ENCODE assay signal across 9 cellular contexts in genomic region chr16:31010539-31010938, GRCh38. TPM values are rescaled to one million over a fixed set of nuclear protein-coding genes. Genes with fewer than 3 reads are reported as not detected.
A peak's percentile ranks its signal among the peaks of the same experiment; 100 is the strongest.
DNase-seq lines count a peak whose midpoint lies in the region; ATAC-seq, FAIRE-seq and TF ChIP-seq lines count a peak whose summit lies in the region.
"Had no signal": no experiment of that assay in that cellular context is flagged by ENCODE, and none has a peak within 500 bp of the region (broad histone marks: within the 10 kb centered on the region; RNA-seq: fewer than 3 reads in every experiment).

Gene STX1B (minus strand): TSS chr16:31010638. CDS start chr16:31010396, 242 bp downstream.

- BruUV-seq in HepG2 (replicated peaks; lab: Mats Ljungman, UMichigan): no TSS peak

- TF ChIP-seq POLR2A in gastrocnemius medialis (IDR thresholded peaks at IDR 0.05) (no peak), HepG2 (IDR thresholded peaks at IDR 0.05; ENCODE audit: insufficient read depth in 1 of 2, low read depth in 2 of 2, low read length in 2 of 2) (no peak)

- in situ Hi-C loops in gastrocnemius medialis (cut with MboI; ENCODE audit: low sequenced_read_pairs in 4 of 4) (loop anchor here in 2 of 4 donors (25.0 kb wide), 2 partner anchors 152 to 852 kb away; partner anchors contain the start of genes PRSS36 (in 1 of the 2) and ZNF267 (in 1 of the 2)), HepG2 (cut with HindIII; ENCODE audit: extremely low pct_ligation_motif_present, low pct_unique_long_range_greater_than_20kb) (no loop called here)

- ATAC-seq in WTC11 (peak; percentile 81), GM21723 (IDR thresholded peaks at IDR 0.05; ENCODE audit: unreplicated experiment) (no peak), gastrocnemius medialis (no peak), HepG2 (no peak)
- ATAC-seq: heart left ventricle had no signal

- intact Hi-C loops in gastrocnemius medialis (cut with DNase I; ENCODE audit: low total_unique reads): no loop called here
- intact Hi-C loops in HepG2 (cut with micrococcal nuclease; ENCODE audit: unreplicated experiment): no loop called here

- H3K36me3 ChIP-seq in gastrocnemius medialis: no peaks in the 10 kb centered on the region
- no peaks in the 10 kb centered on the region for H3K36me3 ChIP-seq in HepG2 (replicated peaks in 1 of 2; ENCODE audit: control insufficient read depth in 1 of 2, insufficient read depth in 2 of 2, low read length in 2 of 2)
- H3K36me3 ChIP-seq: heart left ventricle had no signal

- H3K4me3 ChIP-seq in gastrocnemius medialis (no peak within 1 kb of the TSS), HepG2 (replicated peaks in 1 of 3; ENCODE audit: insufficient read depth in 1 of 3, low read depth in 2 of 3, low read length in 3 of 3) (no peak within 1 kb of the TSS)

- no peak within 1 kb of the TSS for H3K4me2 ChIP-seq in HepG2 (ENCODE audit: low read depth, low read length)

- H3K4me1 ChIP-seq in gastrocnemius medialis (no peaks in the 10 kb centered on the region), HepG2 (ENCODE audit: insufficient read depth, low read length) (peaks cover 35% of the 10 kb centered on the region)

- H3K27ac Mint-ChIP-seq in WTC11: no peak within 1 kb of the TSS; the same call in 1 of the 2 replicates

- no peaks in the 10 kb centered on the region for H4K20me1 ChIP-seq in HepG2 (ENCODE audit: insufficient read depth, low read length)

- H2AFZ ChIP-seq in HepG2 (ENCODE audit: low read length): no peak within 1 kb of the TSS

- H3K9me3 Mint-ChIP-seq in WTC11: no peaks in the 10 kb centered on the region

- 14% methylated on average over 33 of the region's 36 CpGs for WGBS in HepG2 (ENCODE audit: low lambda C conversion rate)

- TF ChIP-seq EP300 in HepG2 (IDR thresholded peaks at IDR 0.05; ENCODE audit: low read depth in 2 of 2, low read length in 2 of 2) (no peak), HepG2 (CRISPR knock-in tag; IDR thresholded peaks at IDR 0.05; ENCODE audit: borderline replicate concordance) (no peak)

- peaks cover 24% of the 10 kb centered on the region for H3K4me1 Mint-ChIP-seq in WTC11

- H3K27me3 Mint-ChIP-seq in WTC11 (ENCODE audit: low read depth): peaks cover 34% of the 10 kb centered on the region

- H3K79me2 ChIP-seq in HepG2 (ENCODE audit: insufficient read depth, low read length): no peaks in the 10 kb centered on the region

- no peak within 1 kb of the TSS for H3K9ac ChIP-seq in HepG2 (ENCODE audit: insufficient read depth, low read depth, low read length)

- no peak for TF ChIP-seq CTCF in WTC11 (IDR thresholded peaks at IDR 0.05)
- TF ChIP-seq CTCF in gastrocnemius medialis (IDR thresholded peaks at IDR 0.05 in 4 of 5, conservative IDR thresholded peaks at IDR 0.05 in 1 of 5): no peak
- TF ChIP-seq CTCF in HepG2 (CRISPR knock-in tag; IDR thresholded peaks at IDR 0.05): no peak

- DNase-seq in GM03348 (ENCODE audit: low spot score) (peak; percentile 86), WTC11 (ENCODE audit: low spot score) (peak; percentile 90), occipital lobe (lab: John Stamatoyannopoulos, UW) (peak; percentile 70), gastrocnemius medialis (no peak), COLO668 (lab: John Stamatoyannopoulos, UW; ENCODE audit: unreplicated experiment) (no peak), HepG2 (ENCODE audit: low spot score) (no peak)
- peak; percentile 18 for DNase-seq in central memory CD4-positive, alpha-beta T cell

- no peak for TF ChIP-seq RAD21 in HepG2 (CRISPR knock-in tag; IDR thresholded peaks at IDR 0.05)

- CTCF ChIA-PET in WTC11 (lab: Charles Lee): interaction anchor here (0.6 to 2.6 kb wide), 3 partner anchors 26 to 57 kb away, joined by 3 to 12 read pairs (median 3); partner anchors contain the start of gene HSD3B7
- CTCF ChIA-PET in HepG2 (lab: Yijun Ruan, JAX; ENCODE audit: low intra/inter-chr PET ratio, low total read pairs): interaction anchor here (1.1 kb wide), 1 partner anchor 26 kb away, joined by 3 read pairs; the partner anchor contains the start of gene HSD3B7

- no peaks in the 10 kb centered on the region for H3K36me3 Mint-ChIP-seq in WTC11

- POLR2A ChIA-PET in WTC11 (lab: Charles Lee) (no interaction called here), HepG2 (lab: Yijun Ruan, JAX) (no interaction called here)

- H3K27me3 ChIP-seq in gastrocnemius medialis (peaks cover 40 to 55% (median 50%) of the 10 kb centered on the region in 3 donors), HepG2 (ENCODE audit: control insufficient read depth in 1 of 2, insufficient read depth in 2 of 2, low read length in 2 of 2) (peaks cover 6 to 37% of the 10 kb centered on the region in 2 experiments)

- H3K9me3 ChIP-seq in gastrocnemius medialis: no peaks in the 10 kb centered on the region
- no peaks in the 10 kb centered on the region for H3K9me3 ChIP-seq in HepG2 (ENCODE audit: low read length)
- H3K9me3 ChIP-seq: heart left ventricle had no signal

- H3K27ac ChIP-seq in gastrocnemius medialis: no peak within 1 kb of the TSS
- H3K27ac ChIP-seq in HepG2 (ENCODE audit: extremely low read length, insufficient read depth, low read length): no peak within 1 kb of the TSS
- H3K27ac ChIP-seq: heart left ventricle had no signal

- FAIRE-seq in HepG2 (lab: Jason Lieb, UNC): no peak

- H3K4me3 Mint-ChIP-seq in WTC11: peak within 1 kb of the TSS; percentile 71

TF ChIP-seq in WTC11, 78 proteins besides CTCF, POLR2A, EP300 and RAD21:
- TF ChIP-seq FOXK1 (CRISPR knock-in tag; IDR thresholded peaks at IDR 0.05) (no peak), CREM (CRISPR knock-in tag; IDR thresholded peaks at IDR 0.05) (no peak), MLX (CRISPR knock-in tag; IDR thresholded peaks at IDR 0.05) (no peak), ZNF396 (CRISPR knock-in tag; IDR thresholded peaks at IDR 0.05; ENCODE audit: borderline replicate concordance) (no peak), ZNF121 (CRISPR knock-in tag; IDR thresholded peaks at IDR 0.05) (no peak)

TF ChIP-seq in HepG2, 621 proteins besides CTCF, POLR2A, EP300 and RAD21:
- no peak for TF ChIP-seq HES4 (CRISPR knock-in tag; IDR thresholded peaks at IDR 0.05; ENCODE audit: borderline replicate concordance)
- no peak for TF ChIP-seq ZNF317 (CRISPR knock-in tag; IDR thresholded peaks at IDR 0.05)
- no peak for TF ChIP-seq NFIB (CRISPR knock-in tag; IDR thresholded peaks at IDR 0.05; ENCODE audit: borderline replicate concordance)
- no peak for TF ChIP-seq ZNF576 (CRISPR knock-in tag; IDR thresholded peaks at IDR 0.05)

RNA-seq across cellular contexts. Expression of gene STX1B, which starts in this region (rescaled TPM):
- total RNA-seq in WTC11 (2021) (15.9 to 20.5 TPM (median 19.9 TPM) in 3 replicates), occipital lobe (12.0 TPM), gastrocnemius medialis (under 1 TPM in 2 of 4 donors, not detected in 2; 0.13 to 0.36 TPM), HepG2 (2016; rRNA removed; fragmentation: Illumina TruSeq; extraction: Trizol) (1.7 and 3.0 TPM in 2 replicates)
- 3.7 and 5.0 TPM in 2 replicates for total RNA-seq in HepG2 (2016; cell fraction: cytosol; rRNA removed; fragmentation: Illumina TruSeq; extraction: Trizol; ENCODE audit: low read depth)
- total RNA-seq in HepG2 (2016; cell fraction: insoluble cytoplasmic fraction; rRNA removed; fragmentation: Illumina TruSeq; extraction: Trizol): 1.00 and 4.0 TPM in 2 replicates
- total RNA-seq in HepG2 (2016; cell fraction: membrane; rRNA removed; fragmentation: Illumina TruSeq; extraction: Trizol): 3.5 TPM in 2 replicates
- 3.8 and 7.5 TPM in 2 replicates for total RNA-seq in HepG2 (2016; cell fraction: nucleus; rRNA removed; fragmentation: Illumina TruSeq; extraction: Trizol)
- 1.3 and 2.1 TPM in 2 replicates for polyA plus RNA-seq in HepG2 (2011; rRNA removed)
- polyA plus RNA-seq in HepG2 (2011; cell fraction: cytosol; rRNA removed): 0.55 and 0.67 TPM in 2 replicates
- polyA plus RNA-seq in HepG2 (2011; cell fraction: nucleus; rRNA removed): 9.0 and 9.4 TPM in 2 replicates
- polyA plus RNA-seq in HepG2 (2012): 1.1 and 1.5 TPM in 2 replicates
- polyA plus RNA-seq in HepG2 (2016; cell fraction: cytosol; fragmentation: Illumina TruSeq; extraction: Trizol; ENCODE audit: low read depth): 2.1 and 2.2 TPM in 2 replicates
- polyA plus RNA-seq in HepG2 (2016; cell fraction: insoluble cytoplasmic fraction; fragmentation: Illumina TruSeq; extraction: Trizol; ENCODE audit: low read depth): 0.69 and 0.76 TPM in 2 replicates
- 1.4 and 1.9 TPM in 2 replicates for polyA plus RNA-seq in HepG2 (2016; cell fraction: membrane; fragmentation: Illumina TruSeq; extraction: Trizol; ENCODE audit: low read depth)
- 10.6 and 11.3 TPM in 2 replicates for polyA plus RNA-seq in HepG2 (2016; cell fraction: nucleus; fragmentation: Illumina TruSeq; extraction: Trizol; ENCODE audit: insufficient read depth, low read depth)
- 2.6 and 7.4 TPM in 2 replicates for polyA minus RNA-seq in HepG2 (2011; rRNA and poly(A)+ RNA removed; ENCODE audit: low replicate concordance)
- 0.26 and 0.69 TPM in 2 replicates for polyA minus RNA-seq in HepG2 (2011; cell fraction: cytosol; rRNA and poly(A)+ RNA removed)
- polyA minus RNA-seq in HepG2 (2011; cell fraction: nucleus; rRNA and poly(A)+ RNA removed): 9.0 and 11.2 TPM in 2 replicates

Comparison
In these comparisons a context has a peak if more than half of its experiments do, and no peak if none do; other contexts are left out.
1. DNase-seq: peak in GM03348 (single experiment), WTC11 (single experiment), central memory CD4-positive, alpha-beta T cell (single experiment) and occipital lobe (single experiment); none in gastrocnemius medialis (0 of 2), COLO668 (single experiment) and HepG2 (single experiment).